ENCODE assay signal across 10 cellular contexts in the genomic region with DNA sequence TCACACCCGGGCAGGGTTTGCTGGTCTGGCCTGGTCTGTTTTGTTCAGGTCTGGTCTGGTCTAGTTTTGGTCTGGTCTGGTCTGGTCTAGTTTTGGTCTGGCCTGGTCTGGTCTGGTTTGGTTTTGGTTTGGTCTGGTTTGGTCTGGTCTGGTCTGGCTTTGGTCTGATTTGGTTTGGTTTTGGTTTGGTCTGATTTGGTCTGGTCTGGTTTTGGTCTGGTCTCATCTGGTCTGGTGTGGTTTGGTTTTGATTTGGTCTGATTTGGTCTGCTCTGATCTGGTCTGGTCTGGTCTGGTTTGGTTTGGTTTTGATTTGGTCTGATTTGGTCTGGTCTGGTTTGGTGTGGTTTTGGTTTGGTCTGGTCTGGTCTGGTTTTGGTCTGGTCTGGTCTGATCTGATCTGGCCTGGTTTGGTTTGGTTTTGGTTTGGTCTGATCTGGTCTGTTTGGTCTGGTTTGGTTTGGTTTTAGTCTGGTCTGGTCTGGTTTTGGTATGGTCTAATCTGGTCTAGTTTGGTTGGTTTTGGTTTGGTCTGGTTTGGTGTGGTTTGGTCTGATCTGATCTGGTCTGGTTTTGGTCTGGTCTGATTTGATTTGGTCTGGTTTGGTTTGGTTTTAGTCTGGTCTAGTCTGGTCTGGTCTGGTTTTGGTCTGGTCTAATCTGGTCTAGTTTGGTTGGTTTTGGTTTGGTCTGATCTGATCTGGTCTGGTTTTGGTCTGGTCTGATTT. TPM values are rescaled to one million over a fixed set of nuclear protein-coding genes. Genes with fewer than 3 reads are reported as not detected.
A peak's percentile ranks its signal among the peaks of the same experiment; 100 is the strongest.
DNase-seq lines count a peak whose midpoint lies in the region; ATAC-seq and TF ChIP-seq lines count a peak whose summit lies in the region.
"Had no signal": no experiment of that assay in that cellular context is flagged by ENCODE, and none has a peak within 500 bp of the region (broad histone marks: within the 10 kb centered on the region; RNA-seq: fewer than 3 reads in every experiment).

No MANE protein-coding gene starts in this region.

- H2AK5ac ChIP-seq in neuronal stem cell (ENCODE audit: low read depth, low read length) = no peak overlapping the region

- no peak overlapping the region for H3K4ac ChIP-seq in neuronal stem cell (ENCODE audit: low read length)

- peaks cover 15% of the 10 kb centered on the region for H3K79me1 ChIP-seq in neuronal stem cell (ENCODE audit: low read depth, low read length)

- no peak overlapping the region for H4K8ac ChIP-seq in neuronal stem cell (ENCODE audit: low read depth, low read length)

- H3K23ac ChIP-seq in neuronal stem cell (ENCODE audit: low read depth, low read length, poor library complexity) = peak overlapping the region; percentile 14

- H2AFZ ChIP-seq in KMS-11 (ENCODE audit: low read depth) (no peak overlapping the region), neuronal stem cell (ENCODE audit: low read length) (no peak overlapping the region)

- ATAC-seq in central memory CD8-positive, alpha-beta T cell (replicated peaks; ENCODE audit: extremely low read depth, poor library complexity, severe bottlenecking) = no peak

- no CpG with 5 or more reads among the region's 1 CpG for WGBS in neuronal stem cell (ENCODE audit: extremely low coverage in 2 of 2, insufficient read length in 2 of 2, insufficient replicate concordance in 1 of 2), 2 donors

- H3K4me3 ChIP-seq in KMS-11 (IDR thresholded peaks at IDR 0.05; ENCODE audit: insufficient read depth, low read depth, low read length) (no peak overlapping the region), neuronal stem cell (ENCODE audit: low read length in 2 of 2) (no peak overlapping the region)
- H3K4me3 ChIP-seq: ovary had no signal

- H4K91ac ChIP-seq in neuronal stem cell (ENCODE audit: low read depth, low read length, poor library complexity) = no peak overlapping the region

- H3K4me1 ChIP-seq in KMS-11 (ENCODE audit: low read depth, poor library complexity, severe bottlenecking) = peaks cover 26% of the 10 kb centered on the region
- H3K4me1 ChIP-seq in neuronal stem cell (ENCODE audit: control insufficient read depth in 2 of 2, insufficient read depth in 1 of 2, low read depth in 1 of 2, low read length in 2 of 2) = no peaks in the 10 kb centered on the region

- no peaks in the 10 kb centered on the region for H3K27me3 Mint-ChIP-seq in Calu3 (ENCODE audit: unreplicated experiment)
- H3K27me3 Mint-ChIP-seq in central memory CD8-positive, alpha-beta T cell = no peaks in the 10 kb centered on the region

- DNase-seq in Calu3 (no peak), neuronal stem cell (ENCODE audit: low spot score) (no peak), NCI-H1417 treated with DMSO at 0.1 percent for 48 hours (lab: John Stamatoyannopoulos, UW) (no peak), NCI-H2227 (lab: John Stamatoyannopoulos, UW; ENCODE audit: unreplicated experiment) (no peak), amniotic stem cell (lab: John Stamatoyannopoulos, UW) (no peak)
- DNase-seq in central memory CD8-positive, alpha-beta T cell (ENCODE audit: low spot score in 2 of 2) = no peak
- DNase-seq: activated effector memory CD4-positive, alpha-beta T cell treated with Interleukin-2 at 50 U/mL for 16 hours; dermis blood vessel endothelial cell; ovary had no signal

- CTCF ChIA-PET in Calu3 (lab: Charles Lee) = no interaction called here

- H2BK120ac ChIP-seq in neuronal stem cell (ENCODE audit: low read depth, low read length) = no peak overlapping the region

- H3K4me2 ChIP-seq in KMS-11 (no peak overlapping the region), neuronal stem cell (ENCODE audit: insufficient read depth, low read length, poor library complexity, severe bottlenecking) (no peak overlapping the region)

- H2BK15ac ChIP-seq in neuronal stem cell (ENCODE audit: low read length) = no peak overlapping the region

- no peaks in the 10 kb centered on the region; the same call in 1 of the 2 replicates for H3K79me2 ChIP-seq in KMS-11 (ENCODE audit: insufficient read depth, low read depth)

- H3K4me3 Mint-ChIP-seq in Calu3 (ENCODE audit: low read depth, unreplicated experiment) = no peak overlapping the region
- no peak overlapping the region for H3K4me3 Mint-ChIP-seq in central memory CD8-positive, alpha-beta T cell

- no peak overlapping the region for H3K18ac ChIP-seq in neuronal stem cell (ENCODE audit: low read length)

- peaks cover 30% of the 10 kb centered on the region for H3K36me3 Mint-ChIP-seq in Calu3 (ENCODE audit: insufficient read depth, unreplicated experiment)
- H3K36me3 Mint-ChIP-seq in central memory CD8-positive, alpha-beta T cell (ENCODE audit: insufficient read depth) = peaks cover 15% of the 10 kb centered on the region

- no TSS peak for BruUV-seq in Calu3 (replicated peaks; lab: Mats Ljungman, UMichigan)

- no peaks in the 10 kb centered on the region for H4K20me1 ChIP-seq in KMS-11 (ENCODE audit: insufficient read depth)

- H3K27me3 ChIP-seq in KMS-11 (ENCODE audit: insufficient read depth, low read depth) = no peaks in the 10 kb centered on the region
- H3K27me3 ChIP-seq in neuronal stem cell (ENCODE audit: control insufficient read depth in 3 of 3, insufficient read depth in 3 of 3, low read depth in 1 of 3, low read length in 3 of 3) = no peaks in the 10 kb centered on the region
- H3K27me3 ChIP-seq: ovary had no signal

- no peak overlapping the region; the same call in 1 of the 2 replicates for H3K9ac ChIP-seq in KMS-11
- no peak overlapping the region for H3K9ac ChIP-seq in neuronal stem cell (ENCODE audit: low read depth, low read length, poor library complexity)

- peaks cover 9% of the 10 kb centered on the region for H3K4me1 Mint-ChIP-seq in Calu3 (ENCODE audit: low read depth, unreplicated experiment)
- H3K4me1 Mint-ChIP-seq in central memory CD8-positive, alpha-beta T cell = peaks cover 22% of the 10 kb centered on the region

- peaks cover 10% of the 10 kb centered on the region for H3K9me3 Mint-ChIP-seq in Calu3 (ENCODE audit: low read depth, unreplicated experiment)
- H3K9me3 Mint-ChIP-seq in central memory CD8-positive, alpha-beta T cell = no peaks in the 10 kb centered on the region

- H3K14ac ChIP-seq in neuronal stem cell (ENCODE audit: low read length) = no peak overlapping the region

- H3K27ac ChIP-seq in KMS-11 (peak overlapping the region; percentile 73), neuronal stem cell (replicated peaks; ENCODE audit: low read length) (no peak overlapping the region)
- H3K27ac ChIP-seq: ovary had no signal

- H2BK12ac ChIP-seq in neuronal stem cell (ENCODE audit: low read length) = no peak overlapping the region

- no peak overlapping the region for H2BK5ac ChIP-seq in neuronal stem cell (ENCODE audit: low read length)

- intact Hi-C loops in Calu3 (cut with micrococcal nuclease; ENCODE audit: unreplicated experiment) = no loop called here

- H3K9me3 ChIP-seq in neuronal stem cell (replicated peaks in 1 of 2; ENCODE audit: control insufficient read depth in 2 of 2, insufficient read depth in 1 of 2, low read depth in 1 of 2, low read length in 2 of 2) = peaks cover 4 to 13% of the 10 kb centered on the region in 2 donors
- H3K9me3 ChIP-seq: ovary had no signal

- H3K27ac Mint-ChIP-seq in Calu3 (ENCODE audit: unreplicated experiment) = peak overlapping the region; percentile 6
- H3K27ac Mint-ChIP-seq in central memory CD8-positive, alpha-beta T cell (ENCODE audit: low read depth) = peak overlapping the region; percentile 96

- H3K36me3 ChIP-seq in KMS-11 (ENCODE audit: insufficient read depth) (peaks cover 4% of the 10 kb centered on the region; the same call in 1 of the 2 replicates), neuronal stem cell (replicated peaks in 1 of 2; ENCODE audit: control insufficient read depth in 2 of 2, insufficient read depth in 2 of 2, low read length in 2 of 2) (peaks cover 57 to 82% of the 10 kb centered on the region in 2 donors)
- H3K36me3 ChIP-seq: ovary had no signal

- no peak for TF ChIP-seq CTCF in Calu3 (IDR thresholded peaks at IDR 0.05; ENCODE audit: unreplicated experiment)
- no peak for TF ChIP-seq CTCF in KMS-11 (conservative IDR thresholded peaks at IDR 0.05; ENCODE audit: low read depth, low read length)

RNA-seq across cellular contexts. Expression of gene F2RL3, which starts 14.4 kb away (rescaled TPM):
- not detected in 2 replicates for total RNA-seq in Calu3 (2022)
- not detected for polyA plus RNA-seq in neuronal stem cell (2013, experiment 1 of 2)
- not detected for polyA plus RNA-seq in neuronal stem cell (2013, experiment 2 of 2)

RNA-seq across cellular contexts. Expression of gene SIN3B, which starts 45.2 kb away (rescaled TPM):
- 43.1 and 49.7 TPM in 2 replicates for total RNA-seq in Calu3 (2022)
- 25.4 TPM for polyA plus RNA-seq in neuronal stem cell (2013, experiment 1 of 2)
- 25.2 TPM for polyA plus RNA-seq in neuronal stem cell (2013, experiment 2 of 2)
